Comparison of ENCODE assay signal across 21 cellular contexts in genomic region chr22:37287550-37287951, GRCh38. TPM values are rescaled to one million over a fixed set of nuclear protein-coding genes. Genes with fewer than 3 reads are reported as not detected.
DNase-seq lines count a peak whose midpoint lies in the region; ATAC-seq and TF ChIP-seq lines count a peak whose summit lies in the region.
"Had no signal": no experiment of that assay in that cellular context is flagged by ENCODE, and none has a peak within 500 bp of the region (broad histone marks: within the 10 kb centered on the region; RNA-seq: fewer than 3 reads in every experiment).

No MANE protein-coding gene starts in this region.

- H3K27me3 Mint-ChIP-seq in CD4-positive, CD25-positive, alpha-beta regulatory T cell: no peaks in the 10 kb centered on the region
- H3K27me3 Mint-ChIP-seq in activated T-helper 2 cell treated with anti-CD3 and anti-CD28 coated beads, Interferon-gamma antibody, Interleukin-2, Interleukin-4, amounts not matched to agents 10 μg/mL and 5 μg/mL and 100 μg/mL, durations not matched to agents 14 hours and 24 hours and 36 hours (ENCODE audit: low read depth): no peaks in the 10 kb centered on the region
- H3K27me3 Mint-ChIP-seq in natural killer cell treated with Interleukin-12 subunit alpha and Interleukin-12 subunit beta and Interleukin-15 and Interleukin-18, amount 100 ng/mL, for 72 hours: no peaks in the 10 kb centered on the region

- H3K36me3 ChIP-seq in CD4-positive, CD25-positive, alpha-beta regulatory T cell (ENCODE audit: control insufficient read depth, insufficient read depth, low read length): peaks cover 54% of the 10 kb centered on the region
- peaks cover 77% of the 10 kb centered on the region for H3K36me3 ChIP-seq in DOHH2 (ENCODE audit: control insufficient read depth, low read length)
- H3K36me3 ChIP-seq: adrenal gland, BE2C, cardiac muscle cell, prostate gland, thyroid gland had no signal

- peaks cover 4 to 85% (median 45%) of the 10 kb centered on the region in 4 donors for H3K4me1 Mint-ChIP-seq in CD4-positive, CD25-positive, alpha-beta regulatory T cell
- peaks cover 66% of the 10 kb centered on the region for H3K4me1 Mint-ChIP-seq in activated T-helper 2 cell treated with anti-CD3 and anti-CD28 coated beads, Interferon-gamma antibody, Interleukin-2, Interleukin-4, amounts not matched to agents 10 μg/mL and 5 μg/mL and 100 μg/mL, durations not matched to agents 14 hours and 24 hours and 36 hours (ENCODE audit: low read depth)
- H3K4me1 Mint-ChIP-seq in natural killer cell treated with Interleukin-12 subunit alpha and Interleukin-12 subunit beta and Interleukin-15 and Interleukin-18, amount 100 ng/mL, for 72 hours (ENCODE audit: low read depth in 2 of 2): peaks cover 80 to 82% of the 10 kb centered on the region in 2 donors

- H3K4me1 ChIP-seq in CD4-positive, CD25-positive, alpha-beta regulatory T cell (ENCODE audit: control insufficient read depth, insufficient read depth, low read length, poor library complexity, severe bottlenecking): peaks cover 64% of the 10 kb centered on the region
- H3K4me1 ChIP-seq in DOHH2 (ENCODE audit: control insufficient read depth, low read length): peaks cover 63% of the 10 kb centered on the region
- H3K4me1 ChIP-seq: adrenal gland, BE2C, prostate gland, thyroid gland had no signal

- no peaks in the 10 kb centered on the region for H3K9me2 ChIP-seq in DOHH2 (replicated peaks; ENCODE audit: control insufficient read depth, low read length)

- H3K27me3 ChIP-seq in CD4-positive, CD25-positive, alpha-beta regulatory T cell (ENCODE audit: control insufficient read depth, insufficient read depth, low read length): no peaks in the 10 kb centered on the region
- no peaks in the 10 kb centered on the region for H3K27me3 ChIP-seq in DOHH2 (ENCODE audit: control insufficient read depth, low read length)
- H3K27me3 ChIP-seq: adrenal gland, cardiac muscle cell, thyroid gland had no signal

- no peaks in the 10 kb centered on the region for H4K20me1 ChIP-seq in DOHH2 (ENCODE audit: control insufficient read depth, insufficient read depth, low read depth, low read length)

- H3K79me2 ChIP-seq in DOHH2 (ENCODE audit: control insufficient read depth, low read length): peaks cover 81% of the 10 kb centered on the region

- H3K27ac ChIP-seq in CD4-positive, CD25-positive, alpha-beta regulatory T cell (ENCODE audit: insufficient read depth, low read length, poor library complexity, severe bottlenecking): no peak overlapping the region
- H3K27ac ChIP-seq in DOHH2 (ENCODE audit: low read depth, low read length): 0 out of 2 replicates have a peak overlapping the region, but pooled peaks have one; percentile 19
- H3K27ac ChIP-seq: adrenal gland, cardiac muscle cell, prostate gland, thyroid gland had no signal

- H3K9me3 ChIP-seq in CD4-positive, CD25-positive, alpha-beta regulatory T cell (ENCODE audit: control insufficient read depth in 2 of 2, low read length in 2 of 2): no peaks in the 10 kb centered on the region
- H3K9me3 ChIP-seq in DOHH2 (ENCODE audit: control insufficient read depth, insufficient read depth, low read length): no peaks in the 10 kb centered on the region
- H3K9me3 ChIP-seq: adrenal gland, prostate gland, thyroid gland had no signal

- intact Hi-C loops in activated T-helper 2 cell treated with anti-CD3 and anti-CD28 coated beads, Interferon-gamma antibody, Interleukin-2, Interleukin-4, amounts not matched to agents 10 μg/mL and 5 μg/mL and 100 μg/mL, durations not matched to agents 14 hours and 24 hours and 36 hours (cut with micrococcal nuclease): no loop called here

- ATAC-seq in CD4-positive, CD25-positive, alpha-beta regulatory T cell (ENCODE audit: low read depth in 2 of 2): no peak
- peak in 1 of 2 donors; percentile 25 for ATAC-seq in natural killer cell treated with Interleukin-12 subunit alpha and Interleukin-12 subunit beta and Interleukin-15 and Interleukin-18, amount 100 ng/mL, for 72 hours
- ATAC-seq: left ventricle myocardium superior had no signal

- H3K27ac Mint-ChIP-seq in CD4-positive, CD25-positive, alpha-beta regulatory T cell: peak overlapping the region; percentile 29 to 82 (median 65)
- peak overlapping the region; percentile 64 for H3K27ac Mint-ChIP-seq in activated T-helper 2 cell treated with anti-CD3 and anti-CD28 coated beads, Interferon-gamma antibody, Interleukin-2, Interleukin-4, amounts not matched to agents 10 μg/mL and 5 μg/mL and 100 μg/mL, durations not matched to agents 14 hours and 24 hours and 36 hours
- peak overlapping the region; percentile 81 to 99 for H3K27ac Mint-ChIP-seq in natural killer cell treated with Interleukin-12 subunit alpha and Interleukin-12 subunit beta and Interleukin-15 and Interleukin-18, amount 100 ng/mL, for 72 hours
- H3K27ac Mint-ChIP-seq: HFFc6 had no signal

- peaks cover 35% of the 10 kb centered on the region for H3F3A ChIP-seq in DOHH2 (ENCODE audit: control insufficient read depth, insufficient read depth)

- no peak overlapping the region for H3K4me3 ChIP-seq in CD4-positive, CD25-positive, alpha-beta regulatory T cell (ENCODE audit: low read depth, low read length)
- H3K4me3 ChIP-seq in DOHH2 (ENCODE audit: low read length): no peak overlapping the region
- H3K4me3 ChIP-seq: adrenal gland, cardiac muscle cell, prostate gland, smooth muscle cell, thyroid gland had no signal

- no peak for TF ChIP-seq CTCF in DOHH2 (IDR thresholded peaks at IDR 0.05; ENCODE audit: low read depth, low read length, poor library complexity, severe bottlenecking)

- H3K36me3 Mint-ChIP-seq in CD4-positive, CD25-positive, alpha-beta regulatory T cell: peaks cover 67% of the 10 kb centered on the region
- peaks cover 81% of the 10 kb centered on the region for H3K36me3 Mint-ChIP-seq in activated T-helper 2 cell treated with anti-CD3 and anti-CD28 coated beads, Interferon-gamma antibody, Interleukin-2, Interleukin-4, amounts not matched to agents 10 μg/mL and 5 μg/mL and 100 μg/mL, durations not matched to agents 14 hours and 24 hours and 36 hours (ENCODE audit: low read depth)
- H3K36me3 Mint-ChIP-seq in natural killer cell treated with Interleukin-12 subunit alpha and Interleukin-12 subunit beta and Interleukin-15 and Interleukin-18, amount 100 ng/mL, for 72 hours: peaks cover 10% of the 10 kb centered on the region

- H3K4me3 Mint-ChIP-seq in CD4-positive, CD25-positive, alpha-beta regulatory T cell: peak overlapping the region; percentile 63 to 82 (median 66)
- H3K4me3 Mint-ChIP-seq in activated T-helper 2 cell treated with anti-CD3 and anti-CD28 coated beads, Interferon-gamma antibody, Interleukin-2, Interleukin-4, amounts not matched to agents 10 μg/mL and 5 μg/mL and 100 μg/mL, durations not matched to agents 14 hours and 24 hours and 36 hours (ENCODE audit: low read depth): no peak overlapping the region
- peak overlapping the region; percentile 53 for H3K4me3 Mint-ChIP-seq in natural killer cell treated with Interleukin-12 subunit alpha and Interleukin-12 subunit beta and Interleukin-15 and Interleukin-18, amount 100 ng/mL, for 72 hours
- H3K4me3 Mint-ChIP-seq: HFFc6 had no signal

- H3K9me3 Mint-ChIP-seq in CD4-positive, CD25-positive, alpha-beta regulatory T cell: peaks cover 0 to 1% (median 0%) of the 10 kb centered on the region in 7 donors
- H3K9me3 Mint-ChIP-seq in activated T-helper 2 cell treated with anti-CD3 and anti-CD28 coated beads, Interferon-gamma antibody, Interleukin-2, Interleukin-4, amounts not matched to agents 10 μg/mL and 5 μg/mL and 100 μg/mL, durations not matched to agents 14 hours and 24 hours and 36 hours: no peaks in the 10 kb centered on the region
- H3K9me3 Mint-ChIP-seq in natural killer cell treated with Interleukin-12 subunit alpha and Interleukin-12 subunit beta and Interleukin-15 and Interleukin-18, amount 100 ng/mL, for 72 hours: no peaks in the 10 kb centered on the region

- no peak overlapping the region for H3K4me2 ChIP-seq in DOHH2 (ENCODE audit: low read length)
- H3K4me2 ChIP-seq: smooth muscle cell had no signal

- DNase-seq in CD4-positive, CD25-positive, alpha-beta regulatory T cell: no peak
- no peak for DNase-seq in activated T-helper 2 cell treated with anti-CD3 and anti-CD28 coated beads, Interferon-gamma antibody, Interleukin-2, Interleukin-4, amounts not matched to agents 10 μg/mL and 5 μg/mL and 100 μg/mL, durations not matched to agents 14 hours and 24 hours and 36 hours (ENCODE audit: low spot score)
- DNase-seq in natural killer cell treated with Interleukin-12 subunit alpha and Interleukin-12 subunit beta and Interleukin-15 and Interleukin-18, amount 100 ng/mL, for 72 hours (ENCODE audit: low spot score): no peak
- no peak for DNase-seq in SIG-M5 (lab: John Stamatoyannopoulos, UW)
- DNase-seq in NCI-H226: no peak
- no peak for DNase-seq in NCI-H1694 treated with DMSO at 0.1 percent for 48 hours (lab: John Stamatoyannopoulos, UW)
- DNase-seq: adrenal gland; BE2C; DMS53; effector CD4-positive, alpha-beta T cell; glutamatergic neuron; HFFc6; left ventricle myocardium superior; NCI-H146; NCI-H446; NK-92 treated with Interleukin-12 subunit alpha and Interleukin-12 subunit beta, amount 100 ng/mL, for 24 hours; thyroid gland had no signal

RNA-seq across cellular contexts. Expression of gene CYTH4, which starts 5.2 kb away (rescaled TPM):
- total RNA-seq in CD4-positive, CD25-positive, alpha-beta regulatory T cell: 153 TPM
- polyA plus RNA-seq in CD4-positive, CD25-positive, alpha-beta regulatory T cell: 10 to 100 TPM; 47.4 to 56.9 (median 48.9) TPM
- 45.9 and 49.8 TPM in 2 replicates for total RNA-seq in activated T-helper 2 cell treated with anti-CD3 and anti-CD28 coated beads, Interferon-gamma antibody, Interleukin-2, Interleukin-4, amounts not matched to agents 10 μg/mL and 5 μg/mL and 100 μg/mL, durations not matched to agents 14 hours and 24 hours and 36 hours
- total RNA-seq in natural killer cell treated with Interleukin-12 subunit alpha and Interleukin-12 subunit beta and Interleukin-15 and Interleukin-18, amount 100 ng/mL, for 72 hours: 10 to 100 TPM; 36.0 to 41.1 TPM
- total RNA-seq: cardiac muscle cell, smooth muscle cell had no signal
- polyA plus RNA-seq: cardiac muscle cell, smooth muscle cell had no signal

RNA-seq across cellular contexts. Expression of gene RAC2, which starts 43.5 kb away (rescaled TPM):
- total RNA-seq in CD4-positive, CD25-positive, alpha-beta regulatory T cell: 537 TPM
- polyA plus RNA-seq in CD4-positive, CD25-positive, alpha-beta regulatory T cell: 1,000 to 10,000 TPM in 2 of 4 donors, 100 to 1,000 TPM in 2; 861 to 1,162 (median 988) TPM
- total RNA-seq in activated T-helper 2 cell treated with anti-CD3 and anti-CD28 coated beads, Interferon-gamma antibody, Interleukin-2, Interleukin-4, amounts not matched to agents 10 μg/mL and 5 μg/mL and 100 μg/mL, durations not matched to agents 14 hours and 24 hours and 36 hours: 499 and 506 TPM in 2 replicates
- total RNA-seq in natural killer cell treated with Interleukin-12 subunit alpha and Interleukin-12 subunit beta and Interleukin-15 and Interleukin-18, amount 100 ng/mL, for 72 hours: 1,000 to 10,000 TPM in 1 of 2 donors, 100 to 1,000 TPM in 1; 666 to 1,078 TPM
